Comparison of ENCODE assay signal across 15 cellular contexts in the genomic region with DNA sequence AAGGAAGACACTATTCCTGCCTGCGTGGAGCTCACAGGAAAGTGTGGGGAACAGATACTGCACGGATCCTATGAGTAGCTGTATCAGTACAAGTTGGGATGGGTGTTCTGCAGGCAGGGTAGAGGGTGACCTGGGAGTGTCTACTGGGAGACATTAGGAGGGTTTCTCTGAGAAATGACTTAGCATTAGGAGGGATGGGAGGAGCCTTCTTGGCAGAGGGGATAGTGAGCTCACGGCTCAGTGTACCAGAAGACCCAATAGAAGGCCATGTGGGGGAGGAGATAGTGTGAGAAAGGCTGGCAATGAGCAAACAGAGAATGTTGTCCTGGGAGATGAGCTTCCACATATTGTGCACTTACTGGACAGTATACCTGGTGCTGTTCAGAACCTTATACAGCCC.
DNase-seq lines count a peak whose midpoint lies in the region; ATAC-seq and TF ChIP-seq lines count a peak whose summit lies in the region.
"Had no signal": no experiment of that assay in that cellular context is flagged by ENCODE, and none has a peak within 500 bp of the region (broad histone marks: within the 10 kb centered on the region; RNA-seq: fewer than 3 reads in every experiment).

No MANE protein-coding gene starts in this region.

- H3K36me3 ChIP-seq in ovary: no peaks in the 10 kb centered on the region
- no peaks in the 10 kb centered on the region for H3K36me3 ChIP-seq in colonic mucosa
- no peaks in the 10 kb centered on the region for H3K36me3 ChIP-seq in suprapubic skin
- H3K36me3 ChIP-seq: tibial nerve had no signal

- TF ChIP-seq CTCF in ovary (IDR thresholded peaks at IDR 0.05) (no peak), colonic mucosa (IDR thresholded peaks at IDR 0.05) (no peak), suprapubic skin (IDR thresholded peaks at IDR 0.05) (no peak)

- no peaks in the 10 kb centered on the region for H3K9me3 ChIP-seq in ovary
- no peaks in the 10 kb centered on the region for H3K9me3 ChIP-seq in colonic mucosa
- no peaks in the 10 kb centered on the region for H3K9me3 ChIP-seq in suprapubic skin
- H3K9me3 ChIP-seq: SK-N-SH, tibial nerve had no signal

- H3K27ac ChIP-seq in ovary (no peak overlapping the region), colonic mucosa (no peak overlapping the region), suprapubic skin (no peak overlapping the region)
- H3K27ac ChIP-seq: tibial nerve, WERI-Rb-1 had no signal

- H3K4me3 ChIP-seq in ovary: no peak overlapping the region
- no peak overlapping the region for H3K4me3 ChIP-seq in colonic mucosa
- H3K4me3 ChIP-seq in suprapubic skin: no peak overlapping the region
- H3K4me3 ChIP-seq: tibial nerve had no signal

- intact Hi-C loops in ovary (cut with DNase I) (no loop called here), colonic mucosa (cut with DNase I) (no loop called here)

- 49 to 55% (median 54%) methylated on average over 3 of the region's 3 CpGs for WGBS in ovary, 3 donors
- 74% methylated on average over 3 of the region's 3 CpGs for WGBS in suprapubic skin

- TF ChIP-seq EP300 in ovary (IDR thresholded peaks at IDR 0.05) (no peak), suprapubic skin (IDR thresholded peaks at IDR 0.05) (no peak)

- H3K9ac ChIP-seq in colonic mucosa (ENCODE audit: low read depth in 2 of 2, low read length in 2 of 2): no peak overlapping the region
- H3K9ac ChIP-seq: SK-N-SH had no signal

- H3K4me1 ChIP-seq in ovary (ENCODE audit: insufficient read depth) (peaks cover 31% of the 10 kb centered on the region), colonic mucosa (no peaks in the 10 kb centered on the region), suprapubic skin (peaks cover 18% of the 10 kb centered on the region)

- ATAC-seq in GM21576 (IDR thresholded peaks at IDR 0.05; ENCODE audit: unreplicated experiment) (no peak), GM21786 (IDR thresholded peaks at IDR 0.05; ENCODE audit: unreplicated experiment) (no peak)
- ATAC-seq: CD8-positive, alpha-beta T cell had no signal

- DNase-seq in Caki2 (ENCODE audit: low read depth) (peak; percentile 88), NCI-H226 (peak; percentile 71), erythroblast (lab: John Stamatoyannopoulos, UW) (peak; percentile 86 to 89), ovary (peak in 3 of 5 donors; percentile 37 to 59 (median 43)), colonic mucosa (no peak), suprapubic skin (ENCODE audit: low spot score in 2 of 2) (no peak)
- DNase-seq: activated naive CD4-positive, alpha-beta T cell treated with anti-CD3 and anti-CD28 coated beads, Interleukin-2, amount 50 U/mL, for 16 hours; CD8-positive, alpha-beta T cell; central memory CD4-positive, alpha-beta T cell; NCI-H345; SK-N-SH; WERI-Rb-1 had no signal

- TF ChIP-seq POLR2A in erythroblast (IDR thresholded peaks at IDR 0.05; ENCODE audit: low read length) (no peak), ovary (IDR thresholded peaks at IDR 0.05) (no peak), suprapubic skin (IDR thresholded peaks at IDR 0.05) (no peak)

- in situ Hi-C loops in Caki2 (cut with HindIII; ENCODE audit: low pct_unique_long_range_greater_than_20kb, low sequenced_read_pairs): loop anchor here (5.0 kb wide), 1 partner anchor 42 kb away; no protein-coding TSS in a partner anchor

- H3K27me3 ChIP-seq in ovary (no peaks in the 10 kb centered on the region), colonic mucosa (no peaks in the 10 kb centered on the region), suprapubic skin (no peaks in the 10 kb centered on the region)
- H3K27me3 ChIP-seq: tibial nerve had no signal

Comparison
In these comparisons a context has a peak if more than half of its experiments do, and no peak if none do; other contexts are left out.
1. DNase-seq: peak in Caki2 (single experiment), NCI-H226 (single experiment), erythroblast (2 of 2) and ovary (3 of 5); none in colonic mucosa (single experiment) and suprapubic skin (0 of 2).